Comparison of ENCODE assay signal across 8 cellular contexts in the genomic region with DNA sequence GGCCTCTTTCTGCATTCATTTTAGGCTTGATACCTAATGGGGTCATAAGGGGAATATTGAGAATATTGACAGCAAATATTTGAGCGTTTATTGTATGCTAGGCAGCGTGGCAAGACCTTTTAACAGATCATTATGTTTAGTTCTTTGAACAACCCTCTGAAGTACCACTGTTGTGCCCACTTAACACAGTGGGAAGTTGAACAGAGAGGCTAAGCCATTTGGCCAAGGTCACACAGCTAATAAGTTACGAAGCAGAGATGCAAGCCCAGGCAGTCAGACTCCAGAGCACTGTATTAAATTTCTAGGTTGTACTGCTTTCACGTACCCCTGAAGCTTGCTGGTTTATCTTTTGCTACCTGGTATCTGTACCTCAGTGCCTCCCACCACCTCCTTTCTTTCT. TPM values are rescaled to one million over a fixed set of nuclear protein-coding genes. Genes with fewer than 3 reads are reported as not detected.
A peak's percentile ranks its signal among the peaks of the same experiment; 100 is the strongest.
DNase-seq lines count a peak whose midpoint lies in the region; ATAC-seq and TF ChIP-seq lines count a peak whose summit lies in the region.

No MANE protein-coding gene starts in this region.

- H3K4me3 Mint-ChIP-seq in activated naive CD4-positive, alpha-beta T cell treated with anti-CD3 and anti-CD28 coated beads for 36 hours, result peak overlapping the region; percentile 81

- TF ChIP-seq POLR2A in tibial nerve (IDR thresholded peaks at IDR 0.05), result no peak

- ATAC-seq in lower lobe of right lung, result no peak
- ATAC-seq in GM21576 (IDR thresholded peaks at IDR 0.05; ENCODE audit: unreplicated experiment), result no peak

- intact Hi-C loops in activated naive CD4-positive, alpha-beta T cell treated with anti-CD3 and anti-CD28 coated beads for 36 hours (cut with micrococcal nuclease), result loop anchor here (2.0 to 5.0 kb wide), 5 partner anchors 108 to 674 kb away; a partner anchor contains a TSS
- intact Hi-C loops in lower lobe of right lung (cut with DNase I), result no loop called here

- H3K4me3 ChIP-seq in astrocyte of the spinal cord (ENCODE audit: low read depth, low read length), result peak overlapping the region; percentile 91
- H3K4me3 ChIP-seq in lower lobe of right lung, result peak overlapping the region; percentile 74
- H3K4me3 ChIP-seq in tibial nerve, result peak overlapping the region; percentile 72 to 100 (median 96)

- H3K27ac ChIP-seq in lower lobe of right lung (peak overlapping the region; percentile 96), tibial nerve (peak overlapping the region; percentile 94 to 100 (median 97))

- no peaks in the 10 kb centered on the region for H3K27me3 Mint-ChIP-seq in activated naive CD4-positive, alpha-beta T cell treated with anti-CD3 and anti-CD28 coated beads for 36 hours (ENCODE audit: low read depth)

- 14 to 18% methylated on average over 4 of the region's 4 CpGs for WGBS in tibial nerve, 2 donors

- peak overlapping the region; percentile 66 for H3K27ac Mint-ChIP-seq in activated naive CD4-positive, alpha-beta T cell treated with anti-CD3 and anti-CD28 coated beads for 36 hours

- CTCF ChIA-PET in activated naive CD4-positive, alpha-beta T cell treated with anti-CD3 and anti-CD28 coated beads for 36 hours (lab: Charles Lee), result interaction anchor here (0.8 to 1.5 kb wide), 7 partner anchors 12 to 68 kb away, joined by 3 to 11 read pairs (median 3); no protein-coding TSS in a partner anchor

- H3K4me1 ChIP-seq in lower lobe of right lung (peaks cover 57% of the 10 kb centered on the region), tibial nerve (peaks cover 0 to 57% (median 28%) of the 10 kb centered on the region in 4 donors)

- in situ Hi-C loops in astrocyte of the spinal cord (cut with HindIII; ENCODE audit: low sequenced_read_pairs), result no loop called here

- no peaks in the 10 kb centered on the region for H3K9me3 Mint-ChIP-seq in activated naive CD4-positive, alpha-beta T cell treated with anti-CD3 and anti-CD28 coated beads for 36 hours

- H3K9me3 ChIP-seq in lower lobe of right lung (no peaks in the 10 kb centered on the region), tibial nerve (no peaks in the 10 kb centered on the region)

- H3K36me3 ChIP-seq in lower lobe of right lung (no peaks in the 10 kb centered on the region), tibial nerve (no peaks in the 10 kb centered on the region)

- peaks cover 8% of the 10 kb centered on the region for H3K36me3 Mint-ChIP-seq in activated naive CD4-positive, alpha-beta T cell treated with anti-CD3 and anti-CD28 coated beads for 36 hours (ENCODE audit: low read depth)

- H3K27me3 ChIP-seq in lower lobe of right lung (ENCODE audit: low read depth), result no peaks in the 10 kb centered on the region
- no peaks in the 10 kb centered on the region for H3K27me3 ChIP-seq in tibial nerve

- TF ChIP-seq CTCF in astrocyte of the spinal cord (IDR thresholded peaks at IDR 0.05; ENCODE audit: low read depth, low read length), result no peak
- no peak for TF ChIP-seq CTCF in lower lobe of right lung (IDR thresholded peaks at IDR 0.05)
- no peak for TF ChIP-seq CTCF in tibial nerve (IDR thresholded peaks at IDR 0.05)

- DNase-seq in activated naive CD4-positive, alpha-beta T cell treated with anti-CD3 and anti-CD28 coated beads for 36 hours, result no peak
- DNase-seq in activated naive CD4-positive, alpha-beta T cell treated with Interleukin-2 at 50 U/mL for 16 hours, result no peak
- DNase-seq in astrocyte of the spinal cord (ENCODE audit: low read depth, low spot score) (no peak), lower lobe of right lung (no peak), tibial nerve (ENCODE audit: low spot score in 2 of 2) (no peak), NCI-H1436 treated with DMSO at 0.1 percent for 48 hours (lab: John Stamatoyannopoulos, UW) (no peak), cerebellar nuclear complex (lab: John Stamatoyannopoulos, UW) (no peak)

- peaks cover 60% of the 10 kb centered on the region for H3K4me1 Mint-ChIP-seq in activated naive CD4-positive, alpha-beta T cell treated with anti-CD3 and anti-CD28 coated beads for 36 hours (ENCODE audit: low read depth)

- peak in 1 of 2 donors; percentile 3 for TF ChIP-seq EP300 in tibial nerve (IDR thresholded peaks at IDR 0.05)

RNA-seq across cellular contexts. Expression of a gene that starts 1.1 kb away (rescaled TPM):
- total RNA-seq in activated naive CD4-positive, alpha-beta T cell treated with anti-CD3 and anti-CD28 coated beads for 36 hours, result 100 to 1,000 TPM; 222 to 228 TPM
- 278 TPM for total RNA-seq in lower lobe of right lung
- 100 to 1,000 TPM in 3 of 4 donors, 10 to 100 TPM in 1; 89.2 to 128 (median 114) TPM for total RNA-seq in tibial nerve
